In the genomic region with DNA sequence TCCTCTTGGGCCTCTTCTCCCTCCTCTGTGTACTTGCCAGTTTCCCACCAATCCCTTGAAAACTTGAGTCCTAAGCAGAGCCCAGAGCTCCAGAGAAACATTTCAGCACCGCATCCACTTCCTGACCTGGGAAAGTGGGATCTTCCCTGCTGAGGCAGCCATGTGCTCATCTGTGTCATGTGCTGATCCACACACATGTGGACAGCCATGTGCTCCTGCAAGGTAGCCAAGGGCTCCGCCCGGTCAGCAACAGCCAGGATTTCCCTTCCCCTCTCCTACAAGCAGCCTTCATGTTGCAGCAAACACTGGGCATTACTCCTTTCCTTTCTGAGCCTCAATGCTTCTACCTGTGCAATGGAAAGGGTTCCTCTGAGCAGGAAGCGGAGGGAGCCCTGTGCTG, we compare ENCODE assay signal across 16 cellular contexts. TPM values are rescaled to one million over a fixed set of nuclear protein-coding genes. Genes with fewer than 3 reads are reported as not detected.
DNase-seq lines count a peak whose midpoint lies in the region; ATAC-seq and TF ChIP-seq lines count a peak whose summit lies in the region.
"Had no signal": no experiment of that assay in that cellular context is flagged by ENCODE, and none has a peak within 500 bp of the region (broad histone marks: within the 10 kb centered on the region; RNA-seq: fewer than 3 reads in every experiment).

No MANE protein-coding gene starts in this region.

- ATAC-seq in Right ventricle myocardium inferior, result peak; percentile 24
- ATAC-seq in left cardiac atrium, result no peak
- no peak for ATAC-seq in GM18519 (IDR thresholded peaks at IDR 0.05; ENCODE audit: low FRiP score, unreplicated experiment)
- ATAC-seq: A549 had no signal

- no peaks in the 10 kb centered on the region for H3K36me3 ChIP-seq in vagina
- H3K36me3 ChIP-seq: SJSA1 had no signal

- H3K4me3 ChIP-seq in fibroblast of mammary gland (ENCODE audit: control insufficient read depth, low read depth, low read length), result no peak overlapping the region
- no peak overlapping the region for H3K4me3 ChIP-seq in vagina
- H3K4me3 ChIP-seq: A549, SJSA1 had no signal

- no peaks in the 10 kb centered on the region for H3K9me3 Mint-ChIP-seq in osteocyte (ENCODE audit: unreplicated experiment)
- H3K9me3 Mint-ChIP-seq: activated B cell treated with CpG ODN at 0.5 μM for 24 hours had no signal

- peaks cover 7% of the 10 kb centered on the region for H3K27me3 Mint-ChIP-seq in osteocyte (ENCODE audit: unreplicated experiment)

- H3K9me3 ChIP-seq in vagina, result no peaks in the 10 kb centered on the region
- H3K9me3 ChIP-seq: A549, SJSA1 had no signal

- peak overlapping the region; percentile 83 for H3K27ac ChIP-seq in vagina
- H3K27ac ChIP-seq: SJSA1 had no signal

- no peak for TF ChIP-seq CTCF in fibroblast of mammary gland (conservative IDR thresholded peaks at IDR 0.05; ENCODE audit: control insufficient read depth, insufficient read depth, low read depth, low read length)
- no peak for TF ChIP-seq CTCF in osteocyte (IDR thresholded peaks at IDR 0.05)
- no peak for TF ChIP-seq CTCF in vagina (IDR thresholded peaks at IDR 0.05)

- peak overlapping the region; percentile 81 for H3K27ac Mint-ChIP-seq in osteocyte (ENCODE audit: unreplicated experiment)
- H3K27ac Mint-ChIP-seq: activated B cell treated with CpG ODN at 0.5 μM for 24 hours, progenitor cell of endocrine pancreas had no signal

- peaks cover 55% of the 10 kb centered on the region for H3K4me1 ChIP-seq in vagina

- peaks cover 44% of the 10 kb centered on the region for H3K4me1 Mint-ChIP-seq in osteocyte (ENCODE audit: unreplicated experiment)

- intact Hi-C loops in Right ventricle myocardium inferior (cut with DNase I), result loop anchor here (10.0 kb wide), 1 partner anchor 270 kb away; no protein-coding TSS in a partner anchor
- intact Hi-C loops in left cardiac atrium (cut with DNase I), result loop anchor here in 1 of 2 donors (5.0 kb wide), 1 partner anchor 53 kb away; no protein-coding TSS in a partner anchor
- intact Hi-C loops in vagina (cut with DNase I), result loop anchor here (5.0 kb wide), 1 partner anchor 53 kb away; no protein-coding TSS in a partner anchor

- no peaks in the 10 kb centered on the region for H3K36me3 Mint-ChIP-seq in osteocyte (ENCODE audit: unreplicated experiment)

- no peak overlapping the region for H3K4me3 Mint-ChIP-seq in osteocyte (ENCODE audit: unreplicated experiment)
- H3K4me3 Mint-ChIP-seq: activated B cell treated with CpG ODN at 0.5 μM for 24 hours had no signal

- no peaks in the 10 kb centered on the region for H3K27me3 ChIP-seq in vagina
- H3K27me3 ChIP-seq: SJSA1 had no signal

- peak; percentile 21 for DNase-seq in Right ventricle myocardium inferior (ENCODE audit: missing footprints)
- DNase-seq in left cardiac atrium, result no peak
- DNase-seq in fibroblast of mammary gland (ENCODE audit: low read depth), result peak; percentile 62
- no peak for DNase-seq in osteocyte (ENCODE audit: extremely low spot score, unreplicated experiment)
- no peak for DNase-seq in vagina (ENCODE audit: extremely low spot score in 2 of 2)
- no peak for DNase-seq in stimulated activated CD4-positive, alpha-beta T cell treated with anti-CD3 and anti-CD28 coated beads, Interleukin-4, amount 100 ng/mL, for 24 hours
- DNase-seq in NOMO-1 (lab: John Stamatoyannopoulos, UW; ENCODE audit: unreplicated experiment in 2 of 2), result no peak
- DNase-seq: activated B cell treated with CpG ODN at 0.5 μM for 24 hours, aorta, Kasumi-1, mesendoderm, NCI-H1930 had no signal

- TF ChIP-seq POLR2A in vagina (IDR thresholded peaks at IDR 0.05), result no peak

RNA-seq across cellular contexts. Expression of a gene that starts 1.9 kb away (rescaled TPM):
- total RNA-seq in Right ventricle myocardium inferior, result not detected
- total RNA-seq in left cardiac atrium, result not detected
- total RNA-seq in osteocyte, result 0.71 and 1.0 TPM in 2 replicates
- total RNA-seq in vagina, result not detected
- total RNA-seq: activated B cell treated with CpG ODN at 0.5 μM for 24 hours, aorta had no signal

RNA-seq across cellular contexts. Expression of a gene that starts 9.0 kb away (rescaled TPM):
- total RNA-seq in Right ventricle myocardium inferior (57.2 TPM), left cardiac atrium (10 to 100 TPM; 62.9 to 68.3 TPM), osteocyte (1,093 and 1,131 TPM in 2 replicates), vagina (173 TPM)

RNA-seq across cellular contexts. Expression of a gene that starts 25.2 kb away (rescaled TPM):
- not detected for total RNA-seq in Right ventricle myocardium inferior
- not detected for total RNA-seq in left cardiac atrium
- total RNA-seq in osteocyte, result not detected in 2 replicates
- total RNA-seq in vagina, result 0.25 TPM
- total RNA-seq: activated B cell treated with CpG ODN at 0.5 μM for 24 hours, aorta, progenitor cell of endocrine pancreas, SJSA1 had no signal

Comparison
In these comparisons a context has a peak if more than half of its experiments do, and no peak if none do; other contexts are left out.
1. DNase-seq: peak in Right ventricle myocardium inferior (single experiment) and fibroblast of mammary gland (single experiment); none in left cardiac atrium (single experiment), osteocyte (single experiment), vagina (0 of 2), stimulated activated CD4-positive, alpha-beta T cell treated with anti-CD3 and anti-CD28 coated beads, Interleukin-4, amount 100 ng/mL, for 24 hours (single experiment) and NOMO-1 (0 of 2).